ENCODE assay signal across 8 cellular contexts in the genomic region with DNA sequence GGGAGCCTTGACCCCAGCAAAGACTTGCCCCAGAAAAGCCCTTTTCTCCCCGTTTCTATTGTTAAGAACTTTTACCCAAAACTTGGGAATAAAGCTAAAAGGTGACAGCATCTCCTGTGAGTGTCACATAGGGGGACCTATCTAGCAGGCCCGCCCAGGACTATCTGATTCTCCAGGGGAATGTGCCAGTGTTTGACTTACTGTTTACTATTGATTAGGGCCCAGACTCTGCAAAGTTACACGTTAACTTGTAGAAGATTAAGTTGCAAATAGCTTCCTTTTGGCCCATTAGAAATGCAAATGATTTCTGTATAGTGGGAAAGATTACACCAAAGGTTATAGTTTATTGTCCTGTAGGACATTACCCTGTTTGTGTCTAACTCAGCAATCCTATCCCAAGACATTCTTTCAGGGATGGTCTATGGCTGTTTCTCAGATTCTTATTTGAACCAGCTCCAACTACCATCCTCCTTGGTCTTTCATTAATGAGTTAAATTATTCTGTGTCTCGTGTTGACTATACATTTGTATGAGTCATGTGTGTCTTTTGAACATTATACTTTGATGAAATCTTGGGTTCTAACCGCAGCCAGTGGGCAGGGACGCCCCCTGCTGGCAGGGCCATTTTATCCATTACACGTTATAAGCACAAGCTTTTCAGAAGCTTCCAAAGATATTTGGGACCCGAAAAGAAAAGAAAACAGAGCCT.
DNase-seq lines count a peak whose midpoint lies in the region; ATAC-seq and TF ChIP-seq lines count a peak whose summit lies in the region.

No MANE protein-coding gene starts in this region.

- H3K9ac ChIP-seq in liver (ENCODE audit: low read depth in 1 of 2, low read length in 2 of 2) = no peak overlapping the region

- no peaks in the 10 kb centered on the region for H3K27me3 ChIP-seq in HL-60 (ENCODE audit: insufficient read depth, poor library complexity, severe bottlenecking)
- H3K27me3 ChIP-seq in liver (ENCODE audit: control insufficient read depth in 4 of 4, insufficient read depth in 4 of 4, low read length in 3 of 4) = no peaks in the 10 kb centered on the region

- in situ Hi-C loops in astrocyte of the cerebellum (cut with HindIII; ENCODE audit: low sequenced_read_pairs) = no loop called here

- ATAC-seq in HG02973 (IDR thresholded peaks at IDR 0.05; ENCODE audit: unreplicated experiment) = no peak
- no peak for ATAC-seq in HG03432 (IDR thresholded peaks at IDR 0.05; ENCODE audit: unreplicated experiment)

- 19% methylated on average over 8 of the region's 8 CpGs for WGBS in liver

- peaks cover 0 to 3% (median 2%) of the 10 kb centered on the region in 4 donors for H3K9me3 ChIP-seq in liver (ENCODE audit: control insufficient read depth in 4 of 4, low read length in 3 of 4)

- peaks cover 0 to 12% (median 10%) of the 10 kb centered on the region in 4 donors for H3K4me1 ChIP-seq in liver (ENCODE audit: control insufficient read depth in 4 of 4, insufficient read depth in 4 of 4, low read length in 3 of 4)

- DNase-seq in AML-193 (lab: John Stamatoyannopoulos, UW) = peak; percentile 61 to 72
- DNase-seq in HL-60 (ENCODE audit: low read depth in 1 of 2, low spot score in 1 of 2) = peak in 1 of 2 experiments; percentile 67
- DNase-seq in T-helper 1 cell = peak in 3 of 5 donors; percentile 31 to 59 (median 45)
- no peak for DNase-seq in astrocyte of the cerebellum (ENCODE audit: low read depth)
- peak; percentile 27 to 50 for DNase-seq in stimulated activated CD8-positive, alpha-beta memory T cell treated with anti-CD3 and anti-CD28 coated beads, Interleukin-4, amount 100 ng/mL, for 4 hours (ENCODE audit: low read depth in 2 of 2, low spot score in 1 of 2)

- H3K4me3 ChIP-seq in HL-60 (replicated peaks; ENCODE audit: insufficient read depth, low read length) (no peak overlapping the region), astrocyte of the cerebellum (ENCODE audit: low read depth, low read length) (no peak overlapping the region), liver (ENCODE audit: low read depth in 1 of 3, low read length in 3 of 3) (no peak overlapping the region)

- H3K36me3 ChIP-seq in liver (ENCODE audit: control insufficient read depth in 4 of 4, insufficient read depth in 3 of 4, low read depth in 1 of 4, low read length in 3 of 4) = no peaks in the 10 kb centered on the region

- peak; percentile 65 for TF ChIP-seq CTCF in HL-60 (IDR thresholded peaks at IDR 0.05; ENCODE audit: insufficient read depth, low read length)
- peak; percentile 16 for TF ChIP-seq CTCF in astrocyte of the cerebellum (IDR thresholded peaks at IDR 0.05; ENCODE audit: low read depth, low read length, missing control alignments)
- peak; percentile 62 for TF ChIP-seq CTCF in liver (IDR thresholded peaks at IDR 0.05; ENCODE audit: low read depth, low read length, missing input control)

- H3K27ac ChIP-seq in HL-60 (replicated peaks) (no peak overlapping the region), liver (ENCODE audit: low read depth in 1 of 2, low read length in 2 of 2) (no peak overlapping the region)

- TF ChIP-seq RAD21 in liver (IDR thresholded peaks at IDR 0.05) = peak; percentile 77 to 80

TF ChIP-seq in liver, 16 proteins besides CTCF, POLR2A, EP300 and RAD21:
- TF ChIP-seq, protein P1, sequence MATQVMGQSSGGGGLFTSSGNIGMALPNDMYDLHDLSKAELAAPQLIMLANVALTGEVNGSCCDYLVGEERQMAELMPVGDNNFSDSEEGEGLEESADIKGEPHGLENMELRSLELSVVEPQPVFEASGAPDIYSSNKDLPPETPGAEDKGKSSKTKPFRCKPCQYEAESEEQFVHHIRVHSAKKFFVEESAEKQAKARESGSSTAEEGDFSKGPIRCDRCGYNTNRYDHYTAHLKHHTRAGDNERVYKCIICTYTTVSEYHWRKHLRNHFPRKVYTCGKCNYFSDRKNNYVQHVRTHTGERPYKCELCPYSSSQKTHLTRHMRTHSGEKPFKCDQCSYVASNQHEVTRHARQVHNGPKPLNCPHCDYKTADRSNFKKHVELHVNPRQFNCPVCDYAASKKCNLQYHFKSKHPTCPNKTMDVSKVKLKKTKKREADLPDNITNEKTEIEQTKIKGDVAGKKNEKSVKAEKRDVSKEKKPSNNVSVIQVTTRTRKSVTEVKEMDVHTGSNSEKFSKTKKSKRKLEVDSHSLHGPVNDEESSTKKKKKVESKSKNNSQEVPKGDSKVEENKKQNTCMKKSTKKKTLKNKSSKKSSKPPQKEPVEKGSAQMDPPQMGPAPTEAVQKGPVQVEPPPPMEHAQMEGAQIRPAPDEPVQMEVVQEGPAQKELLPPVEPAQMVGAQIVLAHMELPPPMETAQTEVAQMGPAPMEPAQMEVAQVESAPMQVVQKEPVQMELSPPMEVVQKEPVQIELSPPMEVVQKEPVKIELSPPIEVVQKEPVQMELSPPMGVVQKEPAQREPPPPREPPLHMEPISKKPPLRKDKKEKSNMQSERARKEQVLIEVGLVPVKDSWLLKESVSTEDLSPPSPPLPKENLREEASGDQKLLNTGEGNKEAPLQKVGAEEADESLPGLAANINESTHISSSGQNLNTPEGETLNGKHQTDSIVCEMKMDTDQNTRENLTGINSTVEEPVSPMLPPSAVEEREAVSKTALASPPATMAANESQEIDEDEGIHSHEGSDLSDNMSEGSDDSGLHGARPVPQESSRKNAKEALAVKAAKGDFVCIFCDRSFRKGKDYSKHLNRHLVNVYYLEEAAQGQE (IDR thresholded peaks at IDR 0.05) = no peak
- peak; percentile 41 to 62 for TF ChIP-seq RXRA (IDR thresholded peaks at IDR 0.05)
- TF ChIP-seq, protein P2, sequence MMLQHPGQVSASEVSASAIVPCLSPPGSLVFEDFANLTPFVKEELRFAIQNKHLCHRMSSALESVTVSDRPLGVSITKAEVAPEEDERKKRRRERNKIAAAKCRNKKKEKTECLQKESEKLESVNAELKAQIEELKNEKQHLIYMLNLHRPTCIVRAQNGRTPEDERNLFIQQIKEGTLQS (IDR thresholded peaks at IDR 0.05) = no peak
- peak; percentile 22 for TF ChIP-seq YY1 (IDR thresholded peaks at IDR 0.05)
- TF ChIP-seq HNF4A (conservative IDR thresholded peaks at IDR 0.05) = peak; percentile 1 to 8
- no peak for TF ChIP-seq TAF1 (conservative IDR thresholded peaks at IDR 0.05)
- no peak for TF ChIP-seq NR2F2 (IDR thresholded peaks at IDR 0.05)
